23 cellular contexts compared by ENCODE assay signal in genomic region chr2:82494744-82495143, GRCh38.
"Had no signal": no experiment of that assay in that cellular context is flagged by ENCODE, and none has a peak within 500 bp of the region (broad histone marks: within the 10 kb centered on the region; RNA-seq: fewer than 3 reads in every experiment).

No MANE protein-coding gene starts in this region.

- H3K27ac ChIP-seq: coronary artery, neural progenitor cell, psoas muscle, stomach, thyroid gland, vagina had no signal

- H3K9me3 ChIP-seq: psoas muscle, thyroid gland, vagina had no signal

- H3K27me3 ChIP-seq: esophagus squamous epithelium, neural progenitor cell, stomach, thyroid gland, vagina had no signal

- H3K4me3 ChIP-seq: coronary artery, esophagus squamous epithelium, mucosa of descending colon, neural progenitor cell, psoas muscle, stomach, thyroid gland, vagina had no signal

- H3K36me3 ChIP-seq: esophagus squamous epithelium, neural progenitor cell, stomach, thyroid gland, vagina had no signal

- H3K4me1 ChIP-seq: esophagus squamous epithelium, neural progenitor cell, psoas muscle, stomach, thyroid gland, vagina had no signal

- H3K4me2 ChIP-seq: neural progenitor cell had no signal

- H2AFZ ChIP-seq: neural progenitor cell had no signal

- ATAC-seq: mucosa of descending colon; naive thymus-derived CD4-positive, alpha-beta T cell; sciatic nerve; stimulated activated effector memory CD8-positive, alpha-beta T cell treated with anti-CD3 and anti-CD28 coated beads, Interleukin-12 subunit alpha, Interleukin-12 subunit beta, amount 100 ng/mL, for 72 hours had no signal

- DNase-seq: dermis blood vessel endothelial cell; effector memory CD4-positive, alpha-beta T cell; esophagus squamous epithelium; hypothalamus; immature natural killer cell; islet precursor cell; kidney glomerular epithelial cell; mesenchymal stem cell; mucosa of descending colon; naive thymus-derived CD4-positive, alpha-beta T cell; posterior cingulate gyrus; psoas muscle; stimulated activated CD4-positive, alpha-beta T cell treated with anti-CD3 and anti-CD28 coated beads, Interleukin-2, amount 100 ng/mL, for 24 hours; stimulated activated CD4-positive, alpha-beta T cell treated with anti-CD3 and anti-CD28 coated beads, Interleukin-4, amount 100 ng/mL, for 24 hours; stimulated activated naive CD4-positive, alpha-beta T cell treated with Interleukin-2 at 50 U/mL for 16 hours; stomach; thyroid gland; trophoblast cell had no signal
